2 cellular contexts compared by ENCODE assay signal in genomic region chr16:28073836-28074235, GRCh38.
TF ChIP-seq lines count a peak whose summit lies in the region.

No MANE protein-coding gene starts in this region.

TF ChIP-seq in HepG2, 621 proteins besides CTCF, POLR2A, EP300 and RAD21:
- TF ChIP-seq MLXIP (CRISPR knock-in tag; IDR thresholded peaks at IDR 0.05; ENCODE audit: borderline replicate concordance) (no peak), ZNF740 (CRISPR knock-in tag; IDR thresholded peaks at IDR 0.05) (no peak), ZNF629 (CRISPR knock-in tag; conservative IDR thresholded peaks at IDR 0.05) (peak; percentile 80)

TF ChIP-seq in K562, 482 proteins besides CTCF, POLR2A, EP300 and RAD21:
- TF ChIP-seq TCF15 (CRISPR knock-in tag; IDR thresholded peaks at IDR 0.05) (no peak), BCOR (IDR thresholded peaks at IDR 0.05) (0 out of 2 replicates have a peak, but pooled peaks have one; percentile 29), IRF9 (tag; IDR thresholded peaks at IDR 0.05) (no peak), ADNP (tag; IDR thresholded peaks at IDR 0.05) (0 out of 2 replicates have a peak, but pooled peaks have one; percentile 29), RBM25 (IDR thresholded peaks at IDR 0.05; ENCODE audit: low read depth, low read length, severe bottlenecking) (peak; percentile 70), KDM1A (IDR thresholded peaks at IDR 0.05) (0 out of 4 replicates have a peak, but pooled peaks of 1 of the 2 experiments have one; percentile 19)
